9 cellular contexts compared by ENCODE assay signal in the genomic region with DNA sequence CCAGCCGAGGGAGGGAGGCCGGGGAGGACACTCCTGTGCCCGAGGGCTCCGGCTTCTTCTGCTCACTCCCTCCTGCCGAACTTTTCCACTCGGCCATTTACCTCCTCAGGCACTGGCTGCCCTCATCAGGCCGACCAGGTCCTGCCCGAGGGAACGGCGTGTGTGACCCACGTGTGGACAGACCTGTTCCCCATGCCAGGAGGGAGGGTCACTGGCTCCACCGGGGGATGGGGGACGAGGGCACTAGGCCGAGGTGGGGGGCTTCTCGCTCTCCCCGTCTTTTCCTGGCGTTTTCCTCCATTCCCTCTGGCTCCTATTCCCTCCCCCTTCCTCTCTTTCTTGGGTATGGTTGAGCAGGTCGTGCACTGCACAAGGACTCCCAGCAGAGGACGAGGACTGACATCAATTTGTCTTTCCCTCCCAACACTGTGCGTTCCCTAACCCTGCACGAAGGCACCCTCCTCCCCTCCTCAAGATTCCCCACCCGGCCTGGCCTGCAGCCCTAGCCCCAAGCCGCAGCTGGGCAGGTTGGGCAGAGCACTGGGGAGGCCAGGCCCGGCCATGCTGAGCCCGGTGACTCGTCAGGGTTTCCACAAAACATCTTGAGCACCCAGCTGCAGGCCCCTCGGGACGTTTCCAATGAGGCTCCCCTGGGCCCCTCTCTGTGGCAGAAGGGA. TPM values are rescaled to one million over a fixed set of nuclear protein-coding genes. Genes with fewer than 3 reads are reported as not detected.
DNase-seq lines count a peak whose midpoint lies in the region; ATAC-seq, FAIRE-seq and TF ChIP-seq lines count a peak whose summit lies in the region.
"Had no signal": no experiment of that assay in that cellular context is flagged by ENCODE, and none has a peak within 500 bp of the region (broad histone marks: within the 10 kb centered on the region; RNA-seq: fewer than 3 reads in every experiment).

No MANE protein-coding gene starts in this region.

- H3K9me3 ChIP-seq in astrocyte (ENCODE audit: insufficient read depth, low read depth, low read length) (no peaks in the 10 kb centered on the region), mesenchymal stem cell (ENCODE audit: control insufficient read depth, low read length) (no peaks in the 10 kb centered on the region)

- H2BK12ac ChIP-seq in mesenchymal stem cell (ENCODE audit: low read length in 2 of 2): peak overlapping the region in 1 of 2 experiments; percentile 7

- TF ChIP-seq CTCF in AG10803 (conservative IDR thresholded peaks at IDR 0.05; ENCODE audit: low read length): peak; percentile 34
- TF ChIP-seq CTCF in GM23338 (conservative IDR thresholded peaks at IDR 0.05; ENCODE audit: low read depth in 2 of 2): peak in 1 of 2 experiments; percentile 2; a peak in 1 of 4 replicates
- TF ChIP-seq CTCF in astrocyte (IDR thresholded peaks at IDR 0.05; ENCODE audit: insufficient read depth, low read depth, low read length): no peak

- FAIRE-seq in astrocyte (lab: Jason Lieb, UNC): no peak

- 0 out of 3 replicates have a peak, but pooled peaks cover under 1% of the 10 kb centered on the region for H3K9me3 Mint-ChIP-seq in GM23338
- no peaks in the 10 kb centered on the region for H3K9me3 Mint-ChIP-seq in astrocyte (ENCODE audit: unreplicated experiment)

- H3K4me3 Mint-ChIP-seq in GM23338 (peak overlapping the region; percentile 71), astrocyte (ENCODE audit: unreplicated experiment) (peak overlapping the region; percentile 68)

- H2AK5ac ChIP-seq in mesenchymal stem cell (ENCODE audit: low read length, severe bottlenecking): no peak overlapping the region

- H3K4me1 Mint-ChIP-seq in GM23338 (peaks cover 40% of the 10 kb centered on the region), astrocyte (ENCODE audit: low read depth, unreplicated experiment) (peaks cover 7% of the 10 kb centered on the region)

- H3K9me2 ChIP-seq in GM23338 (ENCODE audit: insufficient read depth): no peaks in the 10 kb centered on the region

- no peak overlapping the region for H2BK5ac ChIP-seq in mesenchymal stem cell (ENCODE audit: low read depth, low read length, poor library complexity, severe bottlenecking)

- H3K4me3 ChIP-seq in AG10803 (ENCODE audit: low read length) (peak overlapping the region; percentile 43), GM23338 (peak overlapping the region; percentile 89), astrocyte (ENCODE audit: insufficient read depth, low read depth, low read length) (peak overlapping the region; percentile 28), mesenchymal stem cell (ENCODE audit: insufficient read depth in 1 of 2, low read depth in 1 of 2, low read length in 2 of 2) (peak overlapping the region; percentile 58 to 68)

- no peak overlapping the region for H2BK120ac ChIP-seq in mesenchymal stem cell (ENCODE audit: low read depth, low read length)

- no peak overlapping the region for H3K4ac ChIP-seq in mesenchymal stem cell (ENCODE audit: low read depth in 1 of 2, low read length in 2 of 2)

- H3K27me3 ChIP-seq in GM23338 (ENCODE audit: insufficient read depth) (no peaks in the 10 kb centered on the region; the same call in 1 of the 2 replicates), astrocyte (ENCODE audit: insufficient read depth, low read length) (peaks cover 15% of the 10 kb centered on the region), mesenchymal stem cell (ENCODE audit: control insufficient read depth in 1 of 2, insufficient read depth in 1 of 2, low read length in 2 of 2) (peaks cover 19 to 46% of the 10 kb centered on the region in 2 experiments)

- peak overlapping the region; percentile 61 to 81 for H3K18ac ChIP-seq in mesenchymal stem cell (ENCODE audit: low read depth in 1 of 2, low read length in 2 of 2)

- peaks cover 2% of the 10 kb centered on the region for H3K79me1 ChIP-seq in mesenchymal stem cell (replicated peaks; ENCODE audit: low read length, poor library complexity, severe bottlenecking)

- peak overlapping the region; percentile 59 for H4K91ac ChIP-seq in mesenchymal stem cell (ENCODE audit: low read length)

- H3K14ac ChIP-seq in mesenchymal stem cell (ENCODE audit: low read length in 2 of 2): no peak overlapping the region

- H3K79me2 ChIP-seq in GM23338 (replicated peaks; ENCODE audit: insufficient read depth) (no peaks in the 10 kb centered on the region), astrocyte (ENCODE audit: insufficient read depth, low read length) (no peaks in the 10 kb centered on the region)

- ATAC-seq in GM23338 (no peak; the same call in 2 of the 3 replicates), left lobe of liver (no peak)

- H3K4me2 ChIP-seq in GM23338: peak overlapping the region; percentile 91
- H3K4me2 ChIP-seq in astrocyte (ENCODE audit: low read length): peak overlapping the region; percentile 81
- H3K4me2 ChIP-seq in mesenchymal stem cell (ENCODE audit: low read length, poor library complexity, severe bottlenecking): peak overlapping the region; percentile 96

- H4K8ac ChIP-seq in mesenchymal stem cell (ENCODE audit: low read length): no peak overlapping the region

- 33% methylated on average over 24 of the region's 28 CpGs for WGBS in mesenchymal stem cell

- no peak overlapping the region for H3K27ac Mint-ChIP-seq in GM23338
- peak overlapping the region; percentile 47 for H3K27ac Mint-ChIP-seq in astrocyte (ENCODE audit: unreplicated experiment)

- H4K20me1 ChIP-seq in GM23338 (replicated peaks; ENCODE audit: insufficient read depth) (no peaks in the 10 kb centered on the region), astrocyte (ENCODE audit: insufficient read depth, low read length) (peaks cover 14% of the 10 kb centered on the region)

- H3K36me3 Mint-ChIP-seq in GM23338 (ENCODE audit: low read depth) (peaks cover 14% of the 10 kb centered on the region; the same call in 2 of the 3 replicates), astrocyte (ENCODE audit: low read depth, unreplicated experiment) (peaks cover 9% of the 10 kb centered on the region)

- 0 out of 2 replicates have a peak, but pooled peaks cover 2% of the 10 kb centered on the region for H3K36me3 ChIP-seq in GM23338 (ENCODE audit: insufficient read depth)
- H3K36me3 ChIP-seq in astrocyte (ENCODE audit: insufficient read depth, low read length): peaks cover 4% of the 10 kb centered on the region
- H3K36me3 ChIP-seq in mesenchymal stem cell (ENCODE audit: control insufficient read depth in 1 of 2, insufficient read depth in 2 of 2, low read depth in 1 of 2, low read length in 2 of 2): peaks cover 20 to 30% of the 10 kb centered on the region in 2 experiments

- H3K9ac ChIP-seq in astrocyte (ENCODE audit: low read length) (peak overlapping the region; percentile 8), mesenchymal stem cell (ENCODE audit: low read length) (peak overlapping the region; percentile 48)

- DNase-seq in AG10803 (ENCODE audit: low read depth) (no peak), GM23338 (ENCODE audit: low spot score) (no peak), astrocyte (ENCODE audit: low read depth) (no peak), mesenchymal stem cell (peak; percentile 58), SK-N-DZ (ENCODE audit: low spot score) (no peak), UCSD-AML1 (lab: John Stamatoyannopoulos, UW; ENCODE audit: unreplicated experiment) (no peak), left lobe of liver (ENCODE audit: low spot score) (no peak), NCI-H526 (lab: John Stamatoyannopoulos, UW) (no peak)
- DNase-seq: NCI-H2107 had no signal

- peaks cover 25% of the 10 kb centered on the region for H3K4me1 ChIP-seq in GM23338 (ENCODE audit: insufficient read depth)
- H3K4me1 ChIP-seq in astrocyte (ENCODE audit: insufficient read depth, low read length): peaks cover 14% of the 10 kb centered on the region
- peaks cover 26% of the 10 kb centered on the region for H3K4me1 ChIP-seq in mesenchymal stem cell (ENCODE audit: control insufficient read depth, insufficient read depth, low read depth, low read length)

- no peak overlapping the region for H3K23ac ChIP-seq in mesenchymal stem cell (ENCODE audit: low read length in 2 of 2)

- no peak overlapping the region for H2AFZ ChIP-seq in GM23338
- H2AFZ ChIP-seq in astrocyte (ENCODE audit: low read depth, low read length): no peak overlapping the region
- H2AFZ ChIP-seq in mesenchymal stem cell (ENCODE audit: low read depth, low read length): no peak overlapping the region

- H3K27me3 Mint-ChIP-seq in GM23338 (ENCODE audit: insufficient read depth, low read depth, poor library complexity): peaks cover 21% of the 10 kb centered on the region
- H3K27me3 Mint-ChIP-seq in astrocyte (ENCODE audit: low read depth, unreplicated experiment): peaks cover 9% of the 10 kb centered on the region

- no peak overlapping the region for H3K27ac ChIP-seq in GM23338 (ENCODE audit: low read depth)
- no peak overlapping the region for H3K27ac ChIP-seq in astrocyte (ENCODE audit: low read depth, low read length)
- H3K27ac ChIP-seq in mesenchymal stem cell (ENCODE audit: low read length, poor library complexity, severe bottlenecking): no peak overlapping the region

- 0 out of 2 replicates have a peak, but pooled peaks cover 19% of the 10 kb centered on the region for H3F3A ChIP-seq in GM23338 (replicated peaks; ENCODE audit: low read depth)

- H2BK15ac ChIP-seq in mesenchymal stem cell (ENCODE audit: low read depth, poor library complexity, severe bottlenecking): peak overlapping the region; percentile 9

RNA-seq across cellular contexts. Expression of gene IL17C, which starts 3.2 kb away (rescaled TPM):
- 2.7 and 5.1 TPM in 2 replicates for total RNA-seq in GM23338 (2014; rRNA removed; shearing (Covaris generic))
- 2.3 and 3.9 TPM in 2 replicates for polyA plus RNA-seq in GM23338 (2016; fragmentation: Nextera tagmentation; extraction: Ambion mirVana)
- 0.36 TPM in 1 of 2 replicates, not detected in the other for total RNA-seq in astrocyte
- polyA plus RNA-seq in mesenchymal stem cell (2013, experiment 1 of 2): 0.12 TPM
- polyA plus RNA-seq in mesenchymal stem cell (2013, experiment 2 of 2): 0.11 TPM
- 0.77 TPM in 1 of 2 replicates, not detected in the other for polyA plus RNA-seq in SK-N-DZ (2014; cell fraction: cytosol; rRNA removed)
- polyA plus RNA-seq in SK-N-DZ (2014; cell fraction: nucleus; rRNA removed): not detected in 2 replicates
- total RNA-seq in left lobe of liver: not detected

RNA-seq across cellular contexts. Expression of gene CYBA, which starts 15.7 kb away (rescaled TPM):
- 228 and 275 TPM in 2 replicates for total RNA-seq in GM23338 (2014; rRNA removed; shearing (Covaris generic))
- polyA plus RNA-seq in GM23338 (2016; fragmentation: Nextera tagmentation; extraction: Ambion mirVana): 281 and 285 TPM in 2 replicates
- 236 and 284 TPM in 2 replicates for total RNA-seq in astrocyte
- polyA plus RNA-seq in mesenchymal stem cell (2013, experiment 1 of 2): 319 TPM
- 325 TPM for polyA plus RNA-seq in mesenchymal stem cell (2013, experiment 2 of 2)
- 87.8 and 89.4 TPM in 2 replicates for polyA plus RNA-seq in SK-N-DZ (2014; cell fraction: cytosol; rRNA removed)
- 94.7 and 97.2 TPM in 2 replicates for polyA plus RNA-seq in SK-N-DZ (2014; cell fraction: nucleus; rRNA removed)
- 32.5 TPM for total RNA-seq in left lobe of liver

RNA-seq across cellular contexts. Expression of gene MVD, which starts 27.8 kb away (rescaled TPM):
- total RNA-seq in GM23338 (2014; rRNA removed; shearing (Covaris generic)): 144 and 149 TPM in 2 replicates
- polyA plus RNA-seq in GM23338 (2016; fragmentation: Nextera tagmentation; extraction: Ambion mirVana): 94.2 and 95.3 TPM in 2 replicates
- total RNA-seq in astrocyte (50.3 and 63.9 TPM in 2 replicates), left lobe of liver (16.2 TPM)
- 120 TPM for polyA plus RNA-seq in mesenchymal stem cell (2013, experiment 1 of 2)
- polyA plus RNA-seq in mesenchymal stem cell (2013, experiment 2 of 2): 109 TPM
- polyA plus RNA-seq in SK-N-DZ (2014; cell fraction: cytosol; rRNA removed): 79.6 and 90.5 TPM in 2 replicates
- 223 and 279 TPM in 2 replicates for polyA plus RNA-seq in SK-N-DZ (2014; cell fraction: nucleus; rRNA removed)

RNA-seq across cellular contexts. Expression of gene SNAI3, which starts 51.2 kb away (rescaled TPM):
- 19.2 and 19.4 TPM in 2 replicates for total RNA-seq in GM23338 (2014; rRNA removed; shearing (Covaris generic))
- 10.0 and 10.3 TPM in 2 replicates for polyA plus RNA-seq in GM23338 (2016; fragmentation: Nextera tagmentation; extraction: Ambion mirVana)
- total RNA-seq in astrocyte (0.22 and 0.48 TPM in 2 replicates), left lobe of liver (0.43 TPM)
- 0.06 TPM for polyA plus RNA-seq in mesenchymal stem cell (2013, experiment 1 of 2)
- 0.10 TPM for polyA plus RNA-seq in mesenchymal stem cell (2013, experiment 2 of 2)
- polyA plus RNA-seq in SK-N-DZ (2014; cell fraction: cytosol; rRNA removed): 0.22 and 0.82 TPM in 2 replicates
- 0.16 and 0.21 TPM in 2 replicates for polyA plus RNA-seq in SK-N-DZ (2014; cell fraction: nucleus; rRNA removed)

Comparison
In these comparisons a context has a peak if more than half of its experiments do, and no peak if none do; other contexts are left out.
1. H3K4me3 ChIP-seq: peak in every context shown above with its lines; median percentile 89 in GM23338; 63 in mesenchymal stem cell; 43 in AG10803; 28 in astrocyte.